In genomic region chr1:153684892-153685291, GRCh38 we compare ENCODE assay signal across 1 cellular context.
TF ChIP-seq lines count a peak whose summit lies in the region.

No MANE protein-coding gene starts in this region.

TF ChIP-seq in HEK293, 187 proteins besides CTCF, POLR2A, EP300 and RAD21:
- TF ChIP-seq KLF1 (tag by site-specific recombination; IDR thresholded peaks at IDR 0.05) (no peak), SCRT2 (tag by site-specific recombination; IDR thresholded peaks at IDR 0.05) (0 out of 2 replicates have a peak, but pooled peaks have one; percentile 16), MEIS1 (CRISPR knock-in tag; IDR thresholded peaks at IDR 0.05; ENCODE audit: borderline replicate concordance) (no peak)
